17 cellular contexts compared by ENCODE assay signal in genomic region chr6:159908940-159909339, GRCh38. TPM values are rescaled to one million over a fixed set of nuclear protein-coding genes. Genes with fewer than 3 reads are reported as not detected.
DNase-seq lines count a peak whose midpoint lies in the region; ATAC-seq and TF ChIP-seq lines count a peak whose summit lies in the region.
"Had no signal": no experiment of that assay in that cellular context is flagged by ENCODE, and none has a peak within 500 bp of the region (broad histone marks: within the 10 kb centered on the region; RNA-seq: fewer than 3 reads in every experiment).

No MANE protein-coding gene starts in this region.

- H3K36me3 Mint-ChIP-seq in GM23338 (ENCODE audit: low read depth), result no peaks in the 10 kb centered on the region

- no peaks in the 10 kb centered on the region for H4K20me1 ChIP-seq in GM23338 (replicated peaks; ENCODE audit: insufficient read depth)
- H4K20me1 ChIP-seq: BLaER1 had no signal

- no peak overlapping the region for H3K4me3 Mint-ChIP-seq in GM23338
- H3K4me3 Mint-ChIP-seq: CD8-positive, alpha-beta memory T cell had no signal

- no peak for ATAC-seq in GM23338
- ATAC-seq in GM21526 (IDR thresholded peaks at IDR 0.05; ENCODE audit: low FRiP score, unreplicated experiment), result no peak
- ATAC-seq in HG03196 (IDR thresholded peaks at IDR 0.05; ENCODE audit: unreplicated experiment), result no peak

- no peak overlapping the region for H3K27ac ChIP-seq in GM23338 (ENCODE audit: low read depth)
- H3K27ac ChIP-seq: BLaER1, GM23248 had no signal

- no peaks in the 10 kb centered on the region for H3K27me3 Mint-ChIP-seq in GM23338 (ENCODE audit: insufficient read depth, low read depth, poor library complexity)

- H3K9me2 ChIP-seq in GM23338 (ENCODE audit: insufficient read depth), result peaks cover 3% of the 10 kb centered on the region; the same call in 1 of the 2 replicates

- H3K36me3 ChIP-seq in GM23338 (ENCODE audit: insufficient read depth), result no peaks in the 10 kb centered on the region
- H3K36me3 ChIP-seq: BLaER1 had no signal

- TF ChIP-seq CTCF in GM23338 (conservative IDR thresholded peaks at IDR 0.05; ENCODE audit: low read depth in 2 of 2) (no peak), NB4 (IDR thresholded peaks at IDR 0.05; ENCODE audit: low read depth, low read length) (no peak), fibroblast of villous mesenchyme (IDR thresholded peaks at IDR 0.05; ENCODE audit: insufficient read depth, low read depth, low read length) (no peak)

- no peak overlapping the region for H3K4me2 ChIP-seq in GM23338
- H3K4me2 ChIP-seq: BLaER1 had no signal

- 0 out of 2 replicates have a peak, but pooled peaks cover under 1% of the 10 kb centered on the region for H3K4me1 ChIP-seq in GM23338 (ENCODE audit: insufficient read depth)

- peak; percentile 15 for DNase-seq in NOMO-1 treated with DMSO at 0.1 percent for 48 hours (lab: John Stamatoyannopoulos, UW; ENCODE audit: unreplicated experiment)
- DNase-seq in NOMO-1 treated with dmso at 0.1 percent for 144 hours (lab: John Stamatoyannopoulos, UW; ENCODE audit: unreplicated experiment), result no peak
- no peak for DNase-seq in GM23338 (ENCODE audit: low spot score)
- DNase-seq in NB4 (ENCODE audit: low read depth), result peak; percentile 64
- DNase-seq in fibroblast of villous mesenchyme (ENCODE audit: low read depth), result peak; percentile 13
- no peak for DNase-seq in KG1 (lab: John Stamatoyannopoulos, UW)
- DNase-seq: 8988T; AML-193; Caco-2; CD8-positive, alpha-beta memory T cell; GF-D8; H7 had no signal

- no peaks in the 10 kb centered on the region for H3K27me3 ChIP-seq in GM23338 (ENCODE audit: insufficient read depth)
- H3K27me3 ChIP-seq: BLaER1 had no signal

- no peak for TF ChIP-seq POLR2A in NB4 (IDR thresholded peaks at IDR 0.05; ENCODE audit: extremely low read depth, insufficient read length)

- peaks cover 12% of the 10 kb centered on the region; the same call in 2 of the 3 replicates for H3K4me1 Mint-ChIP-seq in GM23338
- H3K4me1 Mint-ChIP-seq: CD8-positive, alpha-beta memory T cell had no signal

- H3F3A ChIP-seq in GM23338 (replicated peaks; ENCODE audit: low read depth), result no peaks in the 10 kb centered on the region

- no peak overlapping the region for H3K27ac Mint-ChIP-seq in GM23338
- H3K27ac Mint-ChIP-seq: CD8-positive, alpha-beta memory T cell had no signal

- H2AFZ ChIP-seq in GM23338, result peak overlapping the region; percentile 59; the same call in 1 of the 2 replicates
- H2AFZ ChIP-seq: GM23248 had no signal

- H3K4me3 ChIP-seq in GM23338, result no peak overlapping the region
- no peak overlapping the region for H3K4me3 ChIP-seq in NB4 (ENCODE audit: low read depth, low read length)
- no peak overlapping the region for H3K4me3 ChIP-seq in fibroblast of villous mesenchyme (ENCODE audit: low read depth, low read length)
- H3K4me3 ChIP-seq: BLaER1, GM23248 had no signal

- H3K79me2 ChIP-seq in GM23338 (replicated peaks; ENCODE audit: insufficient read depth), result no peaks in the 10 kb centered on the region

- no peaks in the 10 kb centered on the region; the same call in 2 of the 3 replicates for H3K9me3 Mint-ChIP-seq in GM23338
- H3K9me3 Mint-ChIP-seq: CD8-positive, alpha-beta memory T cell had no signal

TF ChIP-seq in GM23338, 12 proteins besides CTCF, POLR2A, EP300 and RAD21 (continues in another document):
- TF ChIP-seq POLR2AphosphoS5 (IDR thresholded peaks at IDR 0.05; ENCODE audit: low read depth) (no peak), CREB1 (CRISPR knock-in tag; IDR thresholded peaks at IDR 0.05; ENCODE audit: low read depth) (no peak), STAT1 (IDR thresholded peaks at IDR 0.05; ENCODE audit: unreplicated experiment) (no peak), NANOG (IDR thresholded peaks at IDR 0.05; ENCODE audit: borderline replicate concordance) (no peak), EZH2phosphoT487 (IDR thresholded peaks at IDR 0.05; ENCODE audit: unreplicated experiment) (no peak), ZNF114 (CRISPR knock-in tag; IDR thresholded peaks at IDR 0.05) (no peak), EZH2 (IDR thresholded peaks at IDR 0.05; ENCODE audit: low read depth, unreplicated experiment) (no peak), JUNB (IDR thresholded peaks at IDR 0.05; ENCODE audit: unreplicated experiment) (no peak), ZNF331 (CRISPR knock-in tag; IDR thresholded peaks at IDR 0.05; ENCODE audit: low read depth) (no peak)
- TF ChIP-seq, protein P1, sequence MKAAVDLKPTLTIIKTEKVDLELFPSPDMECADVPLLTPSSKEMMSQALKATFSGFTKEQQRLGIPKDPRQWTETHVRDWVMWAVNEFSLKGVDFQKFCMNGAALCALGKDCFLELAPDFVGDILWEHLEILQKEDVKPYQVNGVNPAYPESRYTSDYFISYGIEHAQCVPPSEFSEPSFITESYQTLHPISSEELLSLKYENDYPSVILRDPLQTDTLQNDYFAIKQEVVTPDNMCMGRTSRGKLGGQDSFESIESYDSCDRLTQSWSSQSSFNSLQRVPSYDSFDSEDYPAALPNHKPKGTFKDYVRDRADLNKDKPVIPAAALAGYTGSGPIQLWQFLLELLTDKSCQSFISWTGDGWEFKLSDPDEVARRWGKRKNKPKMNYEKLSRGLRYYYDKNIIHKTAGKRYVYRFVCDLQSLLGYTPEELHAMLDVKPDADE (IDR thresholded peaks at IDR 0.05), result no peak
- TF ChIP-seq, protein P2, sequence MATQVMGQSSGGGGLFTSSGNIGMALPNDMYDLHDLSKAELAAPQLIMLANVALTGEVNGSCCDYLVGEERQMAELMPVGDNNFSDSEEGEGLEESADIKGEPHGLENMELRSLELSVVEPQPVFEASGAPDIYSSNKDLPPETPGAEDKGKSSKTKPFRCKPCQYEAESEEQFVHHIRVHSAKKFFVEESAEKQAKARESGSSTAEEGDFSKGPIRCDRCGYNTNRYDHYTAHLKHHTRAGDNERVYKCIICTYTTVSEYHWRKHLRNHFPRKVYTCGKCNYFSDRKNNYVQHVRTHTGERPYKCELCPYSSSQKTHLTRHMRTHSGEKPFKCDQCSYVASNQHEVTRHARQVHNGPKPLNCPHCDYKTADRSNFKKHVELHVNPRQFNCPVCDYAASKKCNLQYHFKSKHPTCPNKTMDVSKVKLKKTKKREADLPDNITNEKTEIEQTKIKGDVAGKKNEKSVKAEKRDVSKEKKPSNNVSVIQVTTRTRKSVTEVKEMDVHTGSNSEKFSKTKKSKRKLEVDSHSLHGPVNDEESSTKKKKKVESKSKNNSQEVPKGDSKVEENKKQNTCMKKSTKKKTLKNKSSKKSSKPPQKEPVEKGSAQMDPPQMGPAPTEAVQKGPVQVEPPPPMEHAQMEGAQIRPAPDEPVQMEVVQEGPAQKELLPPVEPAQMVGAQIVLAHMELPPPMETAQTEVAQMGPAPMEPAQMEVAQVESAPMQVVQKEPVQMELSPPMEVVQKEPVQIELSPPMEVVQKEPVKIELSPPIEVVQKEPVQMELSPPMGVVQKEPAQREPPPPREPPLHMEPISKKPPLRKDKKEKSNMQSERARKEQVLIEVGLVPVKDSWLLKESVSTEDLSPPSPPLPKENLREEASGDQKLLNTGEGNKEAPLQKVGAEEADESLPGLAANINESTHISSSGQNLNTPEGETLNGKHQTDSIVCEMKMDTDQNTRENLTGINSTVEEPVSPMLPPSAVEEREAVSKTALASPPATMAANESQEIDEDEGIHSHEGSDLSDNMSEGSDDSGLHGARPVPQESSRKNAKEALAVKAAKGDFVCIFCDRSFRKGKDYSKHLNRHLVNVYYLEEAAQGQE (IDR thresholded peaks at IDR 0.05; ENCODE audit: unreplicated experiment), result no peak

RNA-seq across cellular contexts. Expression of gene MAS1, which starts 18.2 kb away (rescaled TPM):
- total RNA-seq in GM23338 (2014; rRNA removed; shearing (Covaris generic)), result 0.03 and 0.08 TPM in 2 replicates
- polyA plus RNA-seq in GM23338 (2016; fragmentation: Nextera tagmentation; extraction: Ambion mirVana), result not detected in 2 replicates
- total RNA-seq in fibroblast of villous mesenchyme, result not detected in 2 replicates
- total RNA-seq: Caco-2; CD8-positive, alpha-beta memory T cell; GM23248; H7; HT1080 had no signal
- polyA plus RNA-seq: CD8-positive, alpha-beta memory T cell; GM23248 had no signal

RNA-seq across cellular contexts. Expression of gene IGF2R, which starts 59.9 kb away (rescaled TPM):
- 76.4 and 80.4 TPM in 2 replicates for total RNA-seq in GM23338 (2014; rRNA removed; shearing (Covaris generic))
- 11.7 and 12.5 TPM in 2 replicates for polyA plus RNA-seq in GM23338 (2016; fragmentation: Nextera tagmentation; extraction: Ambion mirVana)
- 130 and 132 TPM in 2 replicates for total RNA-seq in fibroblast of villous mesenchyme

Comparison
In these comparisons a context has a peak if more than half of its experiments do, and no peak if none do; other contexts are left out.
1. DNase-seq: peak in NOMO-1 treated with DMSO at 0.1 percent for 48 hours (single experiment), NB4 (single experiment) and fibroblast of villous mesenchyme (single experiment); none in NOMO-1 treated with dmso at 0.1 percent for 144 hours (single experiment), GM23338 (single experiment) and KG1 (single experiment).